38 cellular contexts compared by ENCODE assay signal in genomic region chr19:41621654-41622053, GRCh38. TPM values are rescaled to one million over a fixed set of nuclear protein-coding genes. Genes with fewer than 3 reads are reported as not detected.
DNase-seq lines count a peak whose midpoint lies in the region; ATAC-seq, FAIRE-seq and TF ChIP-seq lines count a peak whose summit lies in the region.
"Had no signal": no experiment of that assay in that cellular context is flagged by ENCODE, and none has a peak within 500 bp of the region (broad histone marks: within the 10 kb centered on the region; RNA-seq: fewer than 3 reads in every experiment).

No MANE protein-coding gene starts in this region.

- H3K4me3 ChIP-seq in GM23338: no peak overlapping the region
- no peak overlapping the region for H3K4me3 ChIP-seq in small intestine (ENCODE audit: low read depth in 1 of 2, low read length in 2 of 2)
- no peak overlapping the region for H3K4me3 ChIP-seq in endodermal cell (ENCODE audit: low read length)
- H3K4me3 ChIP-seq: dorsolateral prefrontal cortex, gastrocnemius medialis, ovary, skin epidermis had no signal

- H3K9me2 ChIP-seq in GM23338 (ENCODE audit: insufficient read depth): no peaks in the 10 kb centered on the region

- no peak overlapping the region for H3K4me3 Mint-ChIP-seq in GM23338
- no peak overlapping the region for H3K4me3 Mint-ChIP-seq in endothelial cell (ENCODE audit: unreplicated experiment)
- no peak overlapping the region for H3K4me3 Mint-ChIP-seq in endodermal cell
- H3K4me3 Mint-ChIP-seq: activated CD4-positive, alpha-beta memory T cell treated with anti-CD3 and anti-CD28 coated beads, Interleukin-2, amount 10 ng/mL, durations not matched to agents 7 days and 5 days; nephron had no signal

- ATAC-seq in GM23338 (no peak), esophagus mucosa (no peak)
- ATAC-seq: activated naive CD4-positive, alpha-beta T cell treated with anti-CD3 and anti-CD28 coated beads, Interleukin-2, amount 50 U/mL, for 72 hours; gastrocnemius medialis; PC-3 had no signal

- H3K27ac Mint-ChIP-seq in GM23338: 0 out of 2 replicates have a peak overlapping the region, but pooled peaks have one; percentile 43
- H3K27ac Mint-ChIP-seq in endothelial cell (ENCODE audit: unreplicated experiment): peak overlapping the region; percentile 76
- H3K27ac Mint-ChIP-seq in endodermal cell: no peak overlapping the region
- H3K27ac Mint-ChIP-seq: activated CD4-positive, alpha-beta memory T cell treated with anti-CD3 and anti-CD28 coated beads, Interleukin-2, amount 10 ng/mL, durations not matched to agents 7 days and 5 days; activated naive CD4-positive, alpha-beta T cell treated with anti-CD3 and anti-CD28 coated beads, Interleukin-2, amount 50 U/mL, for 72 hours; nephron had no signal

- no peaks in the 10 kb centered on the region for H4K20me1 ChIP-seq in GM23338 (replicated peaks; ENCODE audit: insufficient read depth)

- H3K27me3 Mint-ChIP-seq in GM23338 (ENCODE audit: insufficient read depth, low read depth, poor library complexity) (peaks cover 17% of the 10 kb centered on the region), endothelial cell (ENCODE audit: unreplicated experiment) (peaks cover 20% of the 10 kb centered on the region), endodermal cell (ENCODE audit: insufficient read depth) (no peaks in the 10 kb centered on the region)

- H3K4me2 ChIP-seq in GM23338: no peak overlapping the region
- H3K4me2 ChIP-seq: KMS-11 had no signal

- H3K27ac ChIP-seq in GM23338 (ENCODE audit: low read depth) (no peak overlapping the region), small intestine (ENCODE audit: low read depth in 1 of 2, low read length in 1 of 2) (no peak overlapping the region), endodermal cell (ENCODE audit: low read depth, low read length) (no peak overlapping the region)
- H3K27ac ChIP-seq: brain microvascular endothelial cell, C4-2B, dorsolateral prefrontal cortex, gastrocnemius medialis, KMS-11, ovary, skin epidermis had no signal

- H3K4me1 ChIP-seq in GM23338 (ENCODE audit: insufficient read depth) (no peaks in the 10 kb centered on the region), small intestine (ENCODE audit: control insufficient read depth in 2 of 2, insufficient read depth in 1 of 2, low read depth in 1 of 2, low read length in 1 of 2) (no peaks in the 10 kb centered on the region), endodermal cell (ENCODE audit: control insufficient read depth, insufficient read depth, low read length) (no peaks in the 10 kb centered on the region)
- H3K4me1 ChIP-seq: gastrocnemius medialis had no signal

- 48 to 74% (median 54%) methylated on average over 4 to 7 of the region's 7 CpGs for WGBS in small intestine, 3 donors
- 73 to 88% methylated on average over 5 to 7 of the region's 7 CpGs for WGBS in endodermal cell (ENCODE audit: insufficient coverage in 1 of 2, insufficient read length in 1 of 2), 2 experiments

- H3K79me2 ChIP-seq in GM23338 (replicated peaks; ENCODE audit: insufficient read depth): no peaks in the 10 kb centered on the region

- H3K36me3 Mint-ChIP-seq in GM23338 (ENCODE audit: low read depth) (no peaks in the 10 kb centered on the region), endothelial cell (ENCODE audit: low read depth, unreplicated experiment) (no peaks in the 10 kb centered on the region), endodermal cell (ENCODE audit: low read depth) (no peaks in the 10 kb centered on the region)
- H3K36me3 Mint-ChIP-seq: activated naive CD4-positive, alpha-beta T cell treated with anti-CD3 and anti-CD28 coated beads, Interleukin-2, amount 50 U/mL, for 72 hours had no signal

- peak; percentile 46 for DNase-seq in CD1c-positive myeloid dendritic cell (ENCODE audit: extremely low spot score)
- DNase-seq in GM23338 (ENCODE audit: low spot score): no peak
- peak; percentile 58 to 76 for DNase-seq in NOMO-1 (lab: John Stamatoyannopoulos, UW; ENCODE audit: unreplicated experiment in 2 of 2)
- no peak for DNase-seq in endothelial cell (ENCODE audit: low spot score)
- no peak for DNase-seq in GM19238 (ENCODE audit: insufficient read length, low spot score)
- no peak for DNase-seq in small intestine
- no peak for DNase-seq in endodermal cell
- DNase-seq: activated CD4-positive, alpha-beta memory T cell treated with anti-CD3 and anti-CD28 coated beads, Interleukin-2, amount 10 ng/mL, durations not matched to agents 7 days and 5 days; amygdala; brain microvascular endothelial cell; Calu3; DMS79; dorsolateral prefrontal cortex; gastrocnemius medialis; GOT3; kidney glomerular epithelial cell; NCI-H1048; NCI-H1694; NCI-H446 treated with DMSO at 0.1 percent for 48 hours; NCI-H82; ovary; PC-3; stimulated activated naive CD4-positive, alpha-beta T cell treated with Interleukin-2 at 50 U/mL for 16 hours had no signal

- no peaks in the 10 kb centered on the region for H3K36me3 ChIP-seq in GM23338 (ENCODE audit: insufficient read depth)
- H3K36me3 ChIP-seq in small intestine (ENCODE audit: control insufficient read depth in 2 of 2, insufficient read depth in 2 of 2, low read length in 2 of 2): no peaks in the 10 kb centered on the region
- H3K36me3 ChIP-seq in endodermal cell (ENCODE audit: control insufficient read depth, insufficient read depth, low read length): no peaks in the 10 kb centered on the region
- H3K36me3 ChIP-seq: brain microvascular endothelial cell, gastrocnemius medialis, ovary had no signal

- H3K9me3 ChIP-seq in small intestine (ENCODE audit: control insufficient read depth, low read depth) (no peaks in the 10 kb centered on the region), endodermal cell (ENCODE audit: control insufficient read depth, low read length) (no peaks in the 10 kb centered on the region)
- H3K9me3 ChIP-seq: gastrocnemius medialis, ovary had no signal

- FAIRE-seq in small intestine (lab: Jason Lieb, UNC): no peak
- FAIRE-seq: endothelial cell of umbilical vein, G401.6 had no signal

- no peak for TF ChIP-seq CTCF in GM23338 (conservative IDR thresholded peaks at IDR 0.05; ENCODE audit: low read depth in 2 of 2)
- no peak for TF ChIP-seq CTCF in endothelial cell (IDR thresholded peaks at IDR 0.05; ENCODE audit: unreplicated experiment)
- no peak for TF ChIP-seq CTCF in endodermal cell (conservative IDR thresholded peaks at IDR 0.05)

- no peak overlapping the region for H3K9ac ChIP-seq in endodermal cell (ENCODE audit: extremely low read depth, low read length, poor library complexity, severe bottlenecking)
- H3K9ac ChIP-seq: KMS-11 had no signal

- H3K9me3 Mint-ChIP-seq in GM23338: no peaks in the 10 kb centered on the region
- H3K9me3 Mint-ChIP-seq in endothelial cell (ENCODE audit: unreplicated experiment): no peaks in the 10 kb centered on the region
- peaks cover 90% of the 10 kb centered on the region for H3K9me3 Mint-ChIP-seq in endodermal cell
- H3K9me3 Mint-ChIP-seq: activated CD4-positive, alpha-beta memory T cell treated with anti-CD3 and anti-CD28 coated beads, Interleukin-2, amount 10 ng/mL, durations not matched to agents 7 days and 5 days; activated naive CD4-positive, alpha-beta T cell treated with anti-CD3 and anti-CD28 coated beads, Interleukin-2, amount 50 U/mL, for 72 hours had no signal

- H3K4me1 Mint-ChIP-seq in GM23338 (no peaks in the 10 kb centered on the region), endothelial cell (ENCODE audit: unreplicated experiment) (no peaks in the 10 kb centered on the region), endodermal cell (no peaks in the 10 kb centered on the region)
- H3K4me1 Mint-ChIP-seq: activated CD4-positive, alpha-beta memory T cell treated with anti-CD3 and anti-CD28 coated beads, Interleukin-2, amount 10 ng/mL, durations not matched to agents 7 days and 5 days; nephron had no signal

- H3F3A ChIP-seq in GM23338 (replicated peaks; ENCODE audit: low read depth): no peaks in the 10 kb centered on the region

- H2AFZ ChIP-seq in GM23338: no peak overlapping the region

- H3K27me3 ChIP-seq in GM23338 (ENCODE audit: insufficient read depth) (no peaks in the 10 kb centered on the region), small intestine (ENCODE audit: control insufficient read depth in 2 of 2, insufficient read depth in 2 of 2, low read length in 2 of 2) (peaks cover 0 to 4% of the 10 kb centered on the region in 2 donors), endodermal cell (ENCODE audit: control insufficient read depth, insufficient read depth, low read length, poor library complexity, severe bottlenecking) (no peaks in the 10 kb centered on the region)
- H3K27me3 ChIP-seq: brain microvascular endothelial cell, gastrocnemius medialis, ovary had no signal

TF ChIP-seq in GM23338, 12 proteins besides CTCF, POLR2A, EP300 and RAD21 (continues in another document):
- no peak for TF ChIP-seq CREB1 (CRISPR knock-in tag; IDR thresholded peaks at IDR 0.05; ENCODE audit: low read depth)

RNA-seq across cellular contexts. Expression of gene CEACAM4, which starts 5.2 kb away (rescaled TPM):
- not detected in 2 replicates for total RNA-seq in GM23338 (2014; rRNA removed; shearing (Covaris generic))
- polyA plus RNA-seq in GM23338 (2016; fragmentation: Nextera tagmentation; extraction: Ambion mirVana) (not detected in 2 replicates), small intestine (under 1 TPM in 1 of 3 donors, not detected in 2; 0.39 TPM)
- total RNA-seq in endothelial cell (ENCODE audit: unreplicated experiment) (not detected), esophagus mucosa (0.24 TPM), endodermal cell (not detected)
- not detected for polyA plus RNA-seq in endodermal cell (2013, experiment 1 of 2)
- not detected for polyA plus RNA-seq in endodermal cell (2013, experiment 2 of 2)
- total RNA-seq: activated CD4-positive, alpha-beta memory T cell treated with anti-CD3 and anti-CD28 coated beads, Interleukin-2, amount 10 ng/mL, durations not matched to agents 7 days and 5 days; activated naive CD4-positive, alpha-beta T cell treated with anti-CD3 and anti-CD28 coated beads, Interleukin-2, amount 50 U/mL, for 72 hours; Calu3; cerebellum; endothelial cell of umbilical vein; fibroblast of lung; lung microvascular endothelial cell; PC-3; renal cortical epithelial cell; T-helper 2 cell treated with Interferon-gamma antibody and Interleukin-4, amounts not matched to agents 100 ng/mL and 5 ng/mL, for 36 hours; temporal lobe; urinary bladder had no signal
- polyA plus RNA-seq: endothelial cell of umbilical vein, fibroblast of lung had no signal

RNA-seq across cellular contexts. Expression of gene CEACAM21, which starts 45.7 kb away (rescaled TPM):
- total RNA-seq in GM23338 (2014; rRNA removed; shearing (Covaris generic)): not detected in 2 replicates
- polyA plus RNA-seq in GM23338 (2016; fragmentation: Nextera tagmentation; extraction: Ambion mirVana) (not detected in 2 replicates), small intestine (1 to 10 TPM in 2 of 3 donors, not detected in 1; 1.9 to 4.6 TPM)
- total RNA-seq in endothelial cell (ENCODE audit: unreplicated experiment) (74.1 TPM), esophagus mucosa (2.0 TPM), endodermal cell (under 1 TPM; 0.44 to 0.51 TPM)
- polyA plus RNA-seq in endodermal cell (2013, experiment 1 of 2): 0.14 TPM
- polyA plus RNA-seq in endodermal cell (2013, experiment 2 of 2): not detected
- total RNA-seq: Calu3, fibroblast of lung, PC-3, renal cortical epithelial cell had no signal
- polyA plus RNA-seq: fibroblast of lung had no signal

Comparison
In these comparisons a context has a peak if more than half of its experiments do, and no peak if none do; other contexts are left out.
1. DNase-seq: peak in CD1c-positive myeloid dendritic cell (single experiment) and NOMO-1 (2 of 2); none in GM23338 (single experiment), endothelial cell (single experiment), GM19238 (single experiment), small intestine (single experiment) and endodermal cell (single experiment).
2. RNA of gene CEACAM21, which starts 45.7 kb away (total RNA-seq): 74.1 TPM in endothelial cell (single experiment); 2.0 TPM in esophagus mucosa (single experiment), 0.44 to 0.51 TPM in endodermal cell and not detected in GM23338; every median in the first group is over 10 times any median in the second.